ENCODE assay signal across 13 cellular contexts in genomic region chr17:34382586-34383224, GRCh38. TPM values are rescaled to one million over a fixed set of nuclear protein-coding genes. Genes with fewer than 3 reads are reported as not detected.
DNase-seq lines count a peak whose midpoint lies in the region; ATAC-seq and TF ChIP-seq lines count a peak whose summit lies in the region.
"Had no signal": no experiment of that assay in that cellular context is flagged by ENCODE, and none has a peak within 500 bp of the region (broad histone marks: within the 10 kb centered on the region; RNA-seq: fewer than 3 reads in every experiment).

No MANE protein-coding gene starts in this region.

- no peaks in the 10 kb centered on the region for H3K9me3 ChIP-seq in H9 (ENCODE audit: control insufficient read depth, low read depth, low read length)
- H3K9me3 ChIP-seq: heart left ventricle had no signal

- H3K9ac ChIP-seq in H9 (ENCODE audit: extremely low read depth, insufficient read length, low read length) = no peak overlapping the region

- no peak overlapping the region for H3K4me3 Mint-ChIP-seq in H9
- H3K4me3 Mint-ChIP-seq in central memory CD8-positive, alpha-beta T cell = peak overlapping the region; percentile 7
- H3K4me3 Mint-ChIP-seq: brain had no signal

- no peak overlapping the region for H3K4me2 ChIP-seq in H9 (ENCODE audit: insufficient read depth, insufficient read length, low read length)

- H2AK5ac ChIP-seq in H9 (ENCODE audit: insufficient read length, low read length) = no peak overlapping the region

- no peak overlapping the region for H4K8ac ChIP-seq in H9 (replicated peaks; ENCODE audit: insufficient read length, low read depth, low read length)

- H4K20me1 ChIP-seq in H9 (ENCODE audit: control insufficient read depth, insufficient read depth, insufficient read length) = no peaks in the 10 kb centered on the region

- peaks cover 9 to 16% of the 10 kb centered on the region in 2 experiments; a peak in 3 of 4 replicates for H3K4me1 Mint-ChIP-seq in H9
- H3K4me1 Mint-ChIP-seq in central memory CD8-positive, alpha-beta T cell = peaks cover 10% of the 10 kb centered on the region

- DNase-seq in H9 = peak; percentile 23
- DNase-seq in OCI-M1 (lab: John Stamatoyannopoulos, UW) = peak; percentile 23
- no peak for DNase-seq in central memory CD8-positive, alpha-beta T cell (ENCODE audit: low spot score in 2 of 2)
- peak; percentile 30 for DNase-seq in stimulated activated CD4-positive, alpha-beta T cell treated with anti-CD3 and anti-CD28 coated beads, Interleukin-4, amount 100 ng/mL, for 24 hours
- no peak for DNase-seq in sciatic nerve (ENCODE audit: low spot score)
- no peak for DNase-seq in KG1 (lab: John Stamatoyannopoulos, UW)
- no peak for DNase-seq in HUDEP-2 (lab: John Stamatoyannopoulos, UW; ENCODE audit: unreplicated experiment in 76 of 76)
- DNase-seq: heart left ventricle, naive B cell, NCI-H1694 had no signal

- no peak overlapping the region for H3T11ph ChIP-seq in H9 (ENCODE audit: low read length)

- H3K23me2 ChIP-seq in H9 (ENCODE audit: insufficient read length, low read depth, low read length, poor library complexity, severe bottlenecking) = no peaks in the 10 kb centered on the region

- no peak overlapping the region for H3K18ac ChIP-seq in H9 (ENCODE audit: insufficient read length, low read depth, low read length)

- H2BK120ac ChIP-seq in H9 (ENCODE audit: low read depth, low read length, poor library complexity, severe bottlenecking) = no peak overlapping the region

- no peak for TF ChIP-seq CTCF in H9 (conservative IDR thresholded peaks at IDR 0.05)

- H2BK5ac ChIP-seq in H9 (ENCODE audit: insufficient read length, low read length) = no peak overlapping the region

- no peak overlapping the region for H3K27ac Mint-ChIP-seq in H9
- H3K27ac Mint-ChIP-seq in central memory CD8-positive, alpha-beta T cell (ENCODE audit: low read depth) = no peak overlapping the region
- H3K27ac Mint-ChIP-seq: brain had no signal

- no peak overlapping the region for H2BK12ac ChIP-seq in H9 (ENCODE audit: insufficient read length, low read depth, low read length)

- no peak overlapping the region for H2BK20ac ChIP-seq in H9 (ENCODE audit: low read depth, low read length, poor library complexity, severe bottlenecking)

- H3K23ac ChIP-seq in H9 (ENCODE audit: insufficient read length, low read depth, low read length) = no peak overlapping the region

- no peak overlapping the region for H3K14ac ChIP-seq in H9 (ENCODE audit: insufficient read depth, low read length)

- no peaks in the 10 kb centered on the region for H3K27me3 ChIP-seq in H9 (ENCODE audit: insufficient read depth, low read length)

- peaks cover 4% of the 10 kb centered on the region for H3K27me3 Mint-ChIP-seq in H9 (ENCODE audit: low read depth)
- H3K27me3 Mint-ChIP-seq in central memory CD8-positive, alpha-beta T cell = peaks cover 53% of the 10 kb centered on the region

- ATAC-seq in central memory CD8-positive, alpha-beta T cell (replicated peaks; ENCODE audit: extremely low read depth, poor library complexity, severe bottlenecking) = peak; percentile 24
- ATAC-seq in sciatic nerve (no peak), GM18511 (IDR thresholded peaks at IDR 0.05; ENCODE audit: unreplicated experiment) (no peak)

- no peak overlapping the region for H4K91ac ChIP-seq in H9 (ENCODE audit: insufficient read length, low read depth, low read length)

- H3K79me2 ChIP-seq in H9 (ENCODE audit: insufficient read depth, low read length) = no peaks in the 10 kb centered on the region

- WGBS in H9 (ENCODE audit: extremely low coverage, insufficient read length, low lambda C conversion rate) = no CpG with 5 or more reads among the region's 7 CpGs

- H2BK15ac ChIP-seq in H9 (ENCODE audit: low read depth, low read length) = no peak overlapping the region

- H3K56ac ChIP-seq in H9 (ENCODE audit: insufficient read length, low read depth, low read length) = no peak overlapping the region

- H3K4ac ChIP-seq in H9 (ENCODE audit: low read depth, low read length) = no peak overlapping the region

- H2AFZ ChIP-seq in H9 (ENCODE audit: low read length) = no peak overlapping the region

- no peaks in the 10 kb centered on the region for H3K36me3 Mint-ChIP-seq in H9 (ENCODE audit: insufficient read depth in 1 of 3, low read depth in 3 of 3)
- peaks cover 2% of the 10 kb centered on the region for H3K36me3 Mint-ChIP-seq in central memory CD8-positive, alpha-beta T cell (ENCODE audit: insufficient read depth)
- H3K36me3 Mint-ChIP-seq: brain, naive B cell had no signal

- no peak overlapping the region for H3K27ac ChIP-seq in H9 (ENCODE audit: insufficient read length, low read depth, low read length)
- H3K27ac ChIP-seq: heart left ventricle had no signal

- H4K5ac ChIP-seq in H9 (ENCODE audit: insufficient read length, low read depth, low read length) = no peak overlapping the region

- no peaks in the 10 kb centered on the region for H3K79me1 ChIP-seq in H9 (ENCODE audit: insufficient read depth, low read depth, low read length, poor library complexity, severe bottlenecking)

- intact Hi-C loops in sciatic nerve (cut with DNase I) = no loop called here

- no peaks in the 10 kb centered on the region for H3K9me3 Mint-ChIP-seq in H9
- no peaks in the 10 kb centered on the region for H3K9me3 Mint-ChIP-seq in central memory CD8-positive, alpha-beta T cell
- H3K9me3 Mint-ChIP-seq: brain, naive B cell had no signal

- H3K4me1 ChIP-seq in H9 (ENCODE audit: insufficient read depth, low read length) = no peaks in the 10 kb centered on the region

RNA-seq across cellular contexts. Expression of gene CCL1, which starts 19.7 kb away (rescaled TPM):
- total RNA-seq in H9 (2021) (not detected in 2 replicates), sciatic nerve (not detected)
- total RNA-seq: heart left ventricle had no signal

RNA-seq across cellular contexts. Expression of gene CCL13, which starts 26.4 kb away (rescaled TPM):
- total RNA-seq in H9 (2021) (not detected in 2 replicates), sciatic nerve (28.8 TPM)
- total RNA-seq: T-helper 1 cell treated with Interleukin-12 subunit alpha and Interleukin-12 subunit beta and Interleukin-4 antibody, amounts not matched to agents 30 ng/mL and 1 ng/mL, for 36 hours had no signal

Comparison
In these comparisons a context has a peak if more than half of its experiments do, and no peak if none do; other contexts are left out.
1. DNase-seq: peak in H9 (single experiment), OCI-M1 (single experiment) and stimulated activated CD4-positive, alpha-beta T cell treated with anti-CD3 and anti-CD28 coated beads, Interleukin-4, amount 100 ng/mL, for 24 hours (single experiment); none in central memory CD8-positive, alpha-beta T cell (0 of 2), sciatic nerve (single experiment), KG1 (single experiment) and HUDEP-2 (0 of 76).
2. RNA of gene CCL13, which starts 26.4 kb away (total RNA-seq): 28.8 TPM in sciatic nerve (single experiment); not detected in H9; every median in the first group is over 10 times any median in the second.